Comparison of ENCODE assay signal across 13 cellular contexts in genomic region chr7:114979388-114979787, GRCh38. TPM values are rescaled to one million over a fixed set of nuclear protein-coding genes. Genes with fewer than 3 reads are reported as not detected.
DNase-seq lines count a peak whose midpoint lies in the region; ATAC-seq, FAIRE-seq and TF ChIP-seq lines count a peak whose summit lies in the region.
"Had no signal": no experiment of that assay in that cellular context is flagged by ENCODE, and none has a peak within 500 bp of the region (broad histone marks: within the 10 kb centered on the region; RNA-seq: fewer than 3 reads in every experiment).

No MANE protein-coding gene starts in this region.

- BruUV-seq in PC-9 (replicated peaks; lab: Mats Ljungman, UMichigan): no TSS peak

- peak; percentile 46 for FAIRE-seq in GM18507 (lab: Jason Lieb, UNC)

- no peak for DNase-seq in GM18507 (ENCODE audit: extremely low spot score, insufficient read length, low read depth)
- peak; percentile 73 to 80 for DNase-seq in PC-9
- DNase-seq in fibroblast of villous mesenchyme (ENCODE audit: low read depth): peak; percentile 75
- peak; percentile 27 for DNase-seq in pulmonary artery endothelial cell (ENCODE audit: low read depth, low spot score)
- DNase-seq in NCI-H69 (lab: John Stamatoyannopoulos, UW): no peak
- DNase-seq in GM10248 (ENCODE audit: extremely low spot score): no peak
- no peak for DNase-seq in stimulated activated CD4-positive, alpha-beta T cell treated with anti-CD3 and anti-CD28 coated beads, Interleukin-12 subunit alpha, Interleukin-12 subunit beta, amount 100 ng/mL, for 4 hours
- DNase-seq: activated CD4-positive, alpha-beta T cell treated with anti-CD3 and anti-CD28 coated beads, Interleukin-2, amount 50 U/mL, for 1 hour; COR-L47; NCI-H2029 treated with DMSO at 0.1 percent for 48 hours; RPMI8226; stimulated activated naive CD8-positive, alpha-beta T cell treated with anti-CD3 and anti-CD28 coated beads, Interleukin-15, amount 100 ng/mL, for 72 hours had no signal

- 0 out of 2 replicates have a peak overlapping the region, but pooled peaks have one; percentile 25 for H2AFZ ChIP-seq in PC-9

- H4K20me1 ChIP-seq in PC-9 (ENCODE audit: insufficient read depth): no peaks in the 10 kb centered on the region

- CTCF ChIA-PET in PC-9 (lab: Charles Lee): no interaction called here
- CTCF ChIA-PET in GM10248 (lab: Yijun Ruan, JAX): no interaction called here

- POLR2A ChIA-PET in PC-9 (lab: Charles Lee; ENCODE audit: unreplicated experiment): interaction anchor here (0.6 to 0.8 kb wide), 4 partner anchors 15 to 417 kb away, joined by 4 to 11 read pairs (median 4); no protein-coding TSS in a partner anchor
- POLR2A ChIA-PET in GM10248 (lab: Yijun Ruan, JAX): no interaction called here

- 0 out of 2 replicates have a peak, but pooled peaks cover 4% of the 10 kb centered on the region for H3K79me2 ChIP-seq in PC-9 (ENCODE audit: low read depth)

- H3K4me2 ChIP-seq in PC-9: peak overlapping the region; percentile 71

- no peaks in the 10 kb centered on the region for H3K9me2 ChIP-seq in PC-9 (ENCODE audit: insufficient read depth)

- peaks cover 11% of the 10 kb centered on the region; the same call in 1 of the 2 replicates for H3K36me3 ChIP-seq in PC-9 (ENCODE audit: low read depth)

- peaks cover 21% of the 10 kb centered on the region for H3K4me1 ChIP-seq in PC-9 (replicated peaks; ENCODE audit: insufficient read depth)

- H3F3A ChIP-seq in PC-9 (ENCODE audit: insufficient read depth, low read depth): peaks cover 9% of the 10 kb centered on the region; the same call in 1 of the 2 replicates

- intact Hi-C loops in PC-9 (cut with micrococcal nuclease; ENCODE audit: unreplicated experiment): no loop called here

- H3K27me3 ChIP-seq in PC-9 (ENCODE audit: insufficient read depth, low read depth): no peaks in the 10 kb centered on the region

- H3K27ac ChIP-seq in PC-9: peak overlapping the region; percentile 52

- ATAC-seq in GM21381 (IDR thresholded peaks at IDR 0.05; ENCODE audit: unreplicated experiment): no peak
- ATAC-seq: stimulated activated naive CD8-positive, alpha-beta T cell treated with anti-CD3 and anti-CD28 coated beads, Interleukin-15, amount 100 ng/mL, for 72 hours had no signal

- H3K4me3 ChIP-seq in PC-9 (peak overlapping the region; percentile 26; the same call in 1 of the 2 replicates), fibroblast of villous mesenchyme (ENCODE audit: low read depth, low read length) (no peak overlapping the region)

- H3K9me3 ChIP-seq in PC-9 (ENCODE audit: insufficient read depth, low read depth): no peaks in the 10 kb centered on the region

- TF ChIP-seq CTCF in PC-9 (conservative IDR thresholded peaks at IDR 0.05) (no peak), fibroblast of villous mesenchyme (IDR thresholded peaks at IDR 0.05; ENCODE audit: insufficient read depth, low read depth, low read length) (no peak), GM10248 (IDR thresholded peaks at IDR 0.05; ENCODE audit: control extremely low read depth, extremely low read depth, low read depth, missing control alignments) (no peak)

RNA-seq across cellular contexts. Expression of gene MDFIC, which starts 57.5 kb away (rescaled TPM):
- total RNA-seq in PC-9 (2021): 38.9 and 39.8 TPM in 2 replicates
- total RNA-seq in fibroblast of villous mesenchyme: 28.3 and 39.3 TPM in 2 replicates
- 16.2 and 40.6 TPM in 2 replicates for total RNA-seq in pulmonary artery endothelial cell

Comparison
In these comparisons a context has a peak if more than half of its experiments do, and no peak if none do; other contexts are left out.
1. DNase-seq: peak in PC-9 (2 of 2), fibroblast of villous mesenchyme (single experiment) and pulmonary artery endothelial cell (single experiment); none in GM18507 (single experiment), NCI-H69 (single experiment), GM10248 (single experiment) and stimulated activated CD4-positive, alpha-beta T cell treated with anti-CD3 and anti-CD28 coated beads, Interleukin-12 subunit alpha, Interleukin-12 subunit beta, amount 100 ng/mL, for 4 hours (single experiment).